ENCODE assay signal across 28 cellular contexts in genomic region chr7:125834421-125834820, GRCh38.
"Had no signal": no experiment of that assay in that cellular context is flagged by ENCODE, and none has a peak within 500 bp of the region (broad histone marks: within the 10 kb centered on the region; RNA-seq: fewer than 3 reads in every experiment).

No MANE protein-coding gene starts in this region.

- H3K27ac Mint-ChIP-seq: activated B cell treated with CpG ODN at 0.5 μM for 24 hours; activated CD8-positive, alpha-beta T cell treated with anti-CD3 and anti-CD28 coated beads for 36 hours; activated naive CD4-positive, alpha-beta T cell treated with anti-CD3 and anti-CD28 coated beads, Interleukin-2, amount 50 U/mL, for 72 hours; activated T-cell treated with anti-CD3 and anti-CD28 coated beads, Interleukin-2, amount 50 U/mL, for 72 hours; naive thymus-derived CD4-positive, alpha-beta T cell had no signal

- H3K36me3 Mint-ChIP-seq: naive thymus-derived CD4-positive, alpha-beta T cell had no signal

- H3K36me3 ChIP-seq: esophagus squamous epithelium, heart right ventricle, right atrium auricular region, transverse colon had no signal

- H3K4me3 Mint-ChIP-seq: activated B cell treated with CpG ODN at 0.5 μM for 24 hours; activated CD8-positive, alpha-beta T cell treated with anti-CD3 and anti-CD28 coated beads for 36 hours; activated T-cell treated with anti-CD3 and anti-CD28 coated beads, Interleukin-2, amount 50 U/mL, for 72 hours; central memory CD8-positive, alpha-beta T cell; naive thymus-derived CD4-positive, alpha-beta T cell; neural crest cell had no signal

- H3K27ac ChIP-seq: epithelial cell of prostate, esophagus squamous epithelium, heart right ventricle, parathyroid adenoma, right atrium auricular region, testis, transverse colon had no signal

- H3K27me3 Mint-ChIP-seq: activated B cell treated with CpG ODN at 0.5 μM for 24 hours; activated CD8-positive, alpha-beta T cell treated with anti-CD3 and anti-CD28 coated beads for 36 hours; central memory CD8-positive, alpha-beta T cell; naive thymus-derived CD4-positive, alpha-beta T cell had no signal

- H3K79me2 ChIP-seq: parathyroid adenoma had no signal

- ATAC-seq: activated CD8-positive, alpha-beta T cell treated with anti-CD3 and anti-CD28 coated beads for 36 hours; activated naive CD4-positive, alpha-beta T cell treated with anti-CD3 and anti-CD28 coated beads, Interleukin-2, amount 50 U/mL, for 72 hours; activated T-cell treated with anti-CD3 and anti-CD28 coated beads, Interleukin-2, amount 50 U/mL, for 72 hours; heart right ventricle; left cardiac atrium; naive thymus-derived CD4-positive, alpha-beta T cell had no signal

- H3K4me1 ChIP-seq: esophagus squamous epithelium, heart right ventricle, parathyroid adenoma, right atrium auricular region, testis, transverse colon had no signal

- H3K4me3 ChIP-seq: esophagus squamous epithelium, heart right ventricle, right atrium auricular region, testis, transverse colon had no signal

- H3K9ac ChIP-seq: parathyroid adenoma had no signal

- DNase-seq: activated B cell treated with CpG ODN at 0.5 μM for 24 hours; activated CD4-positive, alpha-beta T cell treated with anti-CD3 and anti-CD28 coated beads, Interleukin-2, amount 50 U/mL, for 1 hour; activated CD8-positive, alpha-beta T cell treated with anti-CD3 and anti-CD28 coated beads for 36 hours; activated naive CD4-positive, alpha-beta T cell; activated T-cell treated with anti-CD3 and anti-CD28 coated beads, Interleukin-2, amount 50 U/mL, for 72 hours; anterior cingulate cortex; dermis blood vessel endothelial cell; effector CD4-positive, alpha-beta T cell; esophagus squamous epithelium; foreskin melanocyte; heart right ventricle; left cardiac atrium; mammary epithelial cell; midbrain; naive thymus-derived CD4-positive, alpha-beta T cell; occipital lobe; stimulated activated CD4-positive, alpha-beta T cell treated with anti-CD3 and anti-CD28 coated beads, Interleukin-15, amount 100 ng/mL, for 24 hours; stimulated activated CD4-positive, alpha-beta T cell treated with anti-CD3 and anti-CD28 coated beads, Interleukin-2, amount 100 ng/mL, for 24 hours; stimulated activated naive CD4-positive, alpha-beta T cell treated with Interleukin-2 at 50 U/mL for 16 hours; T-helper 2 cell; testis; transverse colon had no signal

- H3K27me3 ChIP-seq: esophagus squamous epithelium, heart right ventricle, right atrium auricular region, testis, transverse colon had no signal

- H3K4me1 Mint-ChIP-seq: activated B cell treated with CpG ODN at 0.5 μM for 24 hours; central memory CD8-positive, alpha-beta T cell; naive thymus-derived CD4-positive, alpha-beta T cell; neural crest cell had no signal
